Comparison of ENCODE assay signal across 11 cellular contexts in genomic region chr10:4343798-4344370, GRCh38.
DNase-seq lines count a peak whose midpoint lies in the region; ATAC-seq and TF ChIP-seq lines count a peak whose summit lies in the region.
"Had no signal": no experiment of that assay in that cellular context is flagged by ENCODE, and none has a peak within 500 bp of the region (broad histone marks: within the 10 kb centered on the region; RNA-seq: fewer than 3 reads in every experiment).

No MANE protein-coding gene starts in this region.

- H3K36me3 ChIP-seq in GM23248 (ENCODE audit: low read depth) (no peaks in the 10 kb centered on the region), left ventricle myocardium inferior (no peaks in the 10 kb centered on the region), skeletal muscle satellite cell (ENCODE audit: insufficient read depth, low read length) (no peaks in the 10 kb centered on the region), ovary (no peaks in the 10 kb centered on the region)

- H3K27ac ChIP-seq in GM23248, result peak overlapping the region; percentile 97
- H3K27ac ChIP-seq in left ventricle myocardium inferior (replicated peaks), result peak overlapping the region; percentile 76
- H3K27ac ChIP-seq in ovary, result no peak overlapping the region

- H2AFZ ChIP-seq in GM23248, result peak overlapping the region; percentile 71

- peak overlapping the region; percentile 79 for H3K9ac ChIP-seq in GM23248
- peak overlapping the region; percentile 68 for H3K9ac ChIP-seq in skeletal muscle satellite cell (ENCODE audit: low read depth, low read length)

- H3K9me2 ChIP-seq in GM23248 (ENCODE audit: insufficient read depth), result no peaks in the 10 kb centered on the region

- H3K4me1 ChIP-seq in GM23248 (ENCODE audit: insufficient read depth) (peaks cover 20% of the 10 kb centered on the region), left ventricle myocardium inferior (peaks cover 31% of the 10 kb centered on the region), skeletal muscle satellite cell (ENCODE audit: control insufficient read depth, insufficient read depth, low read length) (peaks cover 14% of the 10 kb centered on the region), ovary (ENCODE audit: insufficient read depth) (peaks cover 1% of the 10 kb centered on the region)

- H3F3A ChIP-seq in GM23248 (ENCODE audit: insufficient read depth), result peaks cover 25% of the 10 kb centered on the region

- ATAC-seq in HG03175 (IDR thresholded peaks at IDR 0.05; ENCODE audit: unreplicated experiment) (no peak), GM18498 (IDR thresholded peaks at IDR 0.05; ENCODE audit: unreplicated experiment) (no peak)
- ATAC-seq: naive thymus-derived CD8-positive, alpha-beta T cell had no signal

- H3K79me2 ChIP-seq in GM23248 (ENCODE audit: insufficient read depth), result no peaks in the 10 kb centered on the region

- peak overlapping the region; percentile 52 for H3K4me2 ChIP-seq in GM23248 (ENCODE audit: unreplicated experiment)
- H3K4me2 ChIP-seq in skeletal muscle satellite cell (ENCODE audit: low read length), result peak overlapping the region; percentile 35

- no peak for TF ChIP-seq EP300 in ovary (IDR thresholded peaks at IDR 0.05)

- peak overlapping the region; percentile 21; the same call in 1 of the 2 replicates for H3K4me3 ChIP-seq in GM23248
- H3K4me3 ChIP-seq in WI38 (ENCODE audit: low read depth, low read length), result peak overlapping the region; percentile 28
- H3K4me3 ChIP-seq in left ventricle myocardium inferior, result peak overlapping the region; percentile 8
- H3K4me3 ChIP-seq in skeletal muscle satellite cell (ENCODE audit: low read length), result no peak overlapping the region
- H3K4me3 ChIP-seq in ovary, result no peak overlapping the region

- TF ChIP-seq CTCF in WI38 (IDR thresholded peaks at IDR 0.05; ENCODE audit: low read depth, low read length) (no peak), left ventricle myocardium inferior (IDR thresholded peaks at IDR 0.05; ENCODE audit: borderline replicate concordance) (no peak), ovary (IDR thresholded peaks at IDR 0.05) (no peak)

- in situ Hi-C loops in GM23248 (cut with MboI), result no loop called here

- DNase-seq in GM23248 (peak; percentile 57), left ventricle myocardium inferior (no peak), ovary (no peak), NCI-H146 (lab: John Stamatoyannopoulos, UW) (no peak)
- DNase-seq: H9; naive thymus-derived CD8-positive, alpha-beta T cell; NCI-H1694 treated with DMSO at 0.1 percent for 48 hours had no signal

- H3K9me3 ChIP-seq in GM23248 (ENCODE audit: low read depth), result no peaks in the 10 kb centered on the region
- no peaks in the 10 kb centered on the region for H3K9me3 ChIP-seq in left ventricle myocardium inferior (replicated peaks)
- H3K9me3 ChIP-seq in skeletal muscle satellite cell (replicated peaks; ENCODE audit: low read length), result no peaks in the 10 kb centered on the region
- H3K9me3 ChIP-seq in ovary, result no peaks in the 10 kb centered on the region

- 24 to 34% methylated on average over 5 of the region's 5 CpGs for WGBS in GM23248 (ENCODE audit: low coverage in 1 of 2, low lambda C conversion rate in 2 of 2, missing lambda C conversion rate in 2 of 2), 2 experiments
- WGBS in ovary, 3 donors, result 84 to 86% (median 85%) methylated on average over 5 of the region's 5 CpGs

- intact Hi-C loops in left ventricle myocardium inferior (cut with micrococcal nuclease) (no loop called here), ovary (cut with DNase I) (no loop called here)

- TF ChIP-seq POLR2A in ovary (IDR thresholded peaks at IDR 0.05), result no peak

- H4K20me1 ChIP-seq in GM23248 (ENCODE audit: insufficient read depth), result no peaks in the 10 kb centered on the region

- H3K27me3 ChIP-seq in GM23248 (replicated peaks; ENCODE audit: insufficient read depth) (no peaks in the 10 kb centered on the region), left ventricle myocardium inferior (ENCODE audit: low read depth) (no peaks in the 10 kb centered on the region), skeletal muscle satellite cell (ENCODE audit: control insufficient read depth, insufficient read depth, low read length) (no peaks in the 10 kb centered on the region), ovary (no peaks in the 10 kb centered on the region)

Comparison
In these comparisons a context has a peak if more than half of its experiments do, and no peak if none do; other contexts are left out.
1. H3K27ac ChIP-seq: peak in GM23248 (single experiment) and left ventricle myocardium inferior (single experiment); none in ovary (0 of 2).
2. H3K4me3 ChIP-seq: peak in GM23248 (single experiment), WI38 (single experiment) and left ventricle myocardium inferior (single experiment); none in skeletal muscle satellite cell (single experiment) and ovary (single experiment).